In the genomic region with DNA sequence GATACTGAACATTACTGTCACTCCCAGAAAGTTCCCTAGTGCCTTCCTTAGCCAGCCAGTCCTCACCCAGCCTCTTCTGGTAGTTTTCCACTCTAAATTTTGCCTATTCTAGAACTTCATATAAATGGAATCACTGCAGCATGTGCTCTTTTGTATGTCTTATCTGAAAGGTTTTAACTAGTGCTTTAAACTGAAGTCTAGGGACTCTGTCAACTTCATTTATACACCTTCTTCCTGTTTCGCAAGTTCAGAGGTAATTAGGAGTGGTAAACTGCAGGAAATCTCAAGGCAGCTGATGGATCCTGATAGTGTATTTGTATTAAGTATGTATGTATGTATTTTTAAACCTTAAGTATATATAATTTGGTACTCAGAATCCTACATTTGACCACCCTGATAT, we compare ENCODE assay signal across 1 cellular context.
TF ChIP-seq lines count a peak whose summit lies in the region.

No MANE protein-coding gene starts in this region.

TF ChIP-seq in K562, 482 proteins besides CTCF, POLR2A, EP300 and RAD21 (continued from another document):
- TF ChIP-seq, protein P1, sequence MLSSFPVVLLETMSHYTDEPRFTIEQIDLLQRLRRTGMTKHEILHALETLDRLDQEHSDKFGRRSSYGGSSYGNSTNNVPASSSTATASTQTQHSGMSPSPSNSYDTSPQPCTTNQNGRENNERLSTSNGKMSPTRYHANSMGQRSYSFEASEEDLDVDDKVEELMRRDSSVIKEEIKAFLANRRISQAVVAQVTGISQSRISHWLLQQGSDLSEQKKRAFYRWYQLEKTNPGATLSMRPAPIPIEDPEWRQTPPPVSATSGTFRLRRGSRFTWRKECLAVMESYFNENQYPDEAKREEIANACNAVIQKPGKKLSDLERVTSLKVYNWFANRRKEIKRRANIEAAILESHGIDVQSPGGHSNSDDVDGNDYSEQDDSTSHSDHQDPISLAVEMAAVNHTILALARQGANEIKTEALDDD (IDR thresholded peaks at IDR 0.05), result 0 out of 2 replicates have a peak, but pooled peaks have one; percentile 5
- TF ChIP-seq, protein P2, sequence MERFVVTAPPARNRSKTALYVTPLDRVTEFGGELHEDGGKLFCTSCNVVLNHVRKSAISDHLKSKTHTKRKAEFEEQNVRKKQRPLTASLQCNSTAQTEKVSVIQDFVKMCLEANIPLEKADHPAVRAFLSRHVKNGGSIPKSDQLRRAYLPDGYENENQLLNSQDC (CRISPR knock-in tag; IDR thresholded peaks at IDR 0.05), result no peak
